Comparison of ENCODE assay signal across 9 cellular contexts in genomic region chr6:6918216-6918983, GRCh38.
DNase-seq lines count a peak whose midpoint lies in the region; ATAC-seq, FAIRE-seq and TF ChIP-seq lines count a peak whose summit lies in the region.
"Had no signal": no experiment of that assay in that cellular context is flagged by ENCODE, and none has a peak within 500 bp of the region (broad histone marks: within the 10 kb centered on the region; RNA-seq: fewer than 3 reads in every experiment).

No MANE protein-coding gene starts in this region.

- 64 to 74% (median 71%) methylated on average over 12 of the region's 12 CpGs for WGBS in stomach, 5 donors

- ATAC-seq in HG02981 (IDR thresholded peaks at IDR 0.05; ENCODE audit: unreplicated experiment), result peak; percentile 74

- peak; percentile 54 for DNase-seq in activated gamma-delta T cell treated with anti-CD3 and anti-CD28 coated beads, Interleukin-2, amount 50 U/mL, for 16 hours (ENCODE audit: low read depth)
- DNase-seq in activated gamma-delta T cell treated with Interleukin-2 at 50 U/mL for 16 hours (no peak), RPMI8226 (peak; percentile 36), bronchial epithelial cell (ENCODE audit: low read depth) (peak; percentile 84), NCI-H510A treated with DMSO at 0.1 percent for 48 hours (lab: John Stamatoyannopoulos, UW) (no peak), stomach (no peak)
- DNase-seq in stimulated activated CD8-positive, alpha-beta memory T cell treated with anti-CD3 and anti-CD28 coated beads, Interleukin-12 subunit alpha, Interleukin-12 subunit beta, amount 100 ng/mL, for 4 hours (ENCODE audit: low read depth), result peak; percentile 29
- DNase-seq: right lobe of liver had no signal

- no peak overlapping the region for H3K27ac ChIP-seq in stomach
- H3K27ac ChIP-seq: right lobe of liver had no signal

- H3K4me3 ChIP-seq in bronchial epithelial cell (ENCODE audit: low read depth, low read length), result no peak overlapping the region
- H3K4me3 ChIP-seq in stomach, result no peak overlapping the region
- H3K4me3 ChIP-seq: right lobe of liver had no signal

- no peak for FAIRE-seq in bronchial epithelial cell (lab: Jason Lieb, UNC)

- no peak for TF ChIP-seq EP300 in stomach (IDR thresholded peaks at IDR 0.05)

- H3K4me1 ChIP-seq in stomach, result peaks cover 13 to 28% (median 15%) of the 10 kb centered on the region in 4 donors

- intact Hi-C loops in stomach (cut with DNase I; ENCODE audit: low total_unique reads), result no loop called here

- TF ChIP-seq CTCF in bronchial epithelial cell (IDR thresholded peaks at IDR 0.05; ENCODE audit: insufficient read depth, low read length, severe bottlenecking) (no peak), stomach (IDR thresholded peaks at IDR 0.05) (no peak)

- no peaks in the 10 kb centered on the region for H3K9me3 ChIP-seq in stomach
- H3K9me3 ChIP-seq: right lobe of liver had no signal

- TF ChIP-seq POLR2A in stomach (IDR thresholded peaks at IDR 0.05), result no peak

- no peaks in the 10 kb centered on the region for H3K36me3 ChIP-seq in bronchial epithelial cell (ENCODE audit: control insufficient read depth, insufficient read depth, low read length)
- H3K36me3 ChIP-seq in stomach, result no peaks in the 10 kb centered on the region
- H3K36me3 ChIP-seq: right lobe of liver had no signal

- H3K27me3 ChIP-seq in bronchial epithelial cell (ENCODE audit: control insufficient read depth, insufficient read depth, low read length) (no peaks in the 10 kb centered on the region), stomach (no peaks in the 10 kb centered on the region)
- H3K27me3 ChIP-seq: right lobe of liver had no signal

Comparison
In these comparisons a context has a peak if more than half of its experiments do, and no peak if none do; other contexts are left out.
1. DNase-seq: peak in activated gamma-delta T cell treated with anti-CD3 and anti-CD28 coated beads, Interleukin-2, amount 50 U/mL, for 16 hours (single experiment), RPMI8226 (single experiment), bronchial epithelial cell (single experiment) and stimulated activated CD8-positive, alpha-beta memory T cell treated with anti-CD3 and anti-CD28 coated beads, Interleukin-12 subunit alpha, Interleukin-12 subunit beta, amount 100 ng/mL, for 4 hours (single experiment); none in activated gamma-delta T cell treated with Interleukin-2 at 50 U/mL for 16 hours (single experiment), NCI-H510A treated with DMSO at 0.1 percent for 48 hours (single experiment) and stomach (single experiment).